Comparison of ENCODE assay signal across 25 cellular contexts in genomic region chr5:122909470-122910100, GRCh38.
"Had no signal": no experiment of that assay in that cellular context is flagged by ENCODE, and none has a peak within 500 bp of the region (broad histone marks: within the 10 kb centered on the region; RNA-seq: fewer than 3 reads in every experiment).

No MANE protein-coding gene starts in this region.

- H3K27ac ChIP-seq: breast epithelium, Peyer's patch had no signal

- H3K4me3 ChIP-seq: breast epithelium, MG63, Peyer's patch had no signal

- ATAC-seq: activated T-helper 17 cell treated with anti-CD3 and anti-CD28 coated beads, Interleukin-2, amount 50 U/mL, for 72 hours; T-cell had no signal

- H3K27me3 ChIP-seq: breast epithelium, MG63, Peyer's patch had no signal

- H3K9me3 ChIP-seq: breast epithelium, MG63, Peyer's patch had no signal

- DNase-seq: activated B cell treated with CpG ODN at 0.5 μM for 24 hours; activated CD4-positive, alpha-beta T cell treated with anti-CD3 and anti-CD28 coated beads for 1 hour; activated CD4-positive, alpha-beta T cell treated with anti-CD3 and anti-CD28 coated beads, Interleukin-2, amount 10 ng/mL, durations not matched to agents 24 days and 14 days; activated CD4-positive, alpha-beta T cell treated with anti-CD3 and anti-CD28 coated beads, Interleukin-2, amount 50 U/mL, for 48 hours; activated CD8-positive, alpha-beta memory T cell treated with anti-CD3 and anti-CD28 coated beads for 24 hours; activated gamma-delta T cell; activated naive CD4-positive, alpha-beta T cell treated with anti-CD3 and anti-CD28 coated beads, Interleukin-2, amount 10 ng/mL, durations not matched to agents 7 days and 5 days; activated naive CD8-positive, alpha-beta T cell treated with anti-CD3 and anti-CD28 coated beads for 36 hours; activated T-cell treated with anti-CD3 and anti-CD28 coated beads, Interleukin-2, amount 50 U/mL, for 48 hours; anterior cingulate cortex; MG63; NCI-H1092 treated with DMSO at 0.1 percent for 48 hours; NCI-H1417 treated with DMSO at 0.1 percent for 48 hours; NCI-H1694; NCI-H2029; NCI-H2107; NCI-H446; NCI-H524; Peyer's patch; SHP77 treated with DMSO at 0.1 percent for 48 hours; T-cell; T-helper 2 cell; T1000 had no signal

- H3K4me1 ChIP-seq: breast epithelium, Peyer's patch had no signal

- H3K36me3 ChIP-seq: breast epithelium, MG63, Peyer's patch had no signal
